In genomic region chr15:70236306-70237103, GRCh38 we compare ENCODE assay signal across 13 cellular contexts.
DNase-seq lines count a peak whose midpoint lies in the region; ATAC-seq, FAIRE-seq and TF ChIP-seq lines count a peak whose summit lies in the region.
"Had no signal": no experiment of that assay in that cellular context is flagged by ENCODE, and none has a peak within 500 bp of the region (broad histone marks: within the 10 kb centered on the region; RNA-seq: fewer than 3 reads in every experiment).

No MANE protein-coding gene starts in this region.

- H3K4me3 ChIP-seq in ACC112 (ENCODE audit: low read depth, low read length) (no peak overlapping the region), RWPE2 (ENCODE audit: severe bottlenecking) (no peak overlapping the region), body of pancreas (no peak overlapping the region), kidney (ENCODE audit: low read length in 2 of 2) (no peak overlapping the region)
- H3K4me3 ChIP-seq: ovary, tibial artery had no signal

- TF ChIP-seq CTCF in RWPE2 (IDR thresholded peaks at IDR 0.05; ENCODE audit: poor library complexity, severe bottlenecking) = no peak
- TF ChIP-seq CTCF in foreskin keratinocyte (conservative IDR thresholded peaks at IDR 0.05) = peak; percentile 11
- no peak for TF ChIP-seq CTCF in body of pancreas (IDR thresholded peaks at IDR 0.05)
- no peak for TF ChIP-seq CTCF in kidney (IDR thresholded peaks at IDR 0.05; ENCODE audit: borderline replicate concordance, extremely low read depth, insufficient read depth)

- H3K36me3 ChIP-seq in ACC112 (ENCODE audit: insufficient read depth, low read length) = no peaks in the 10 kb centered on the region
- H3K36me3 ChIP-seq in RWPE2 (ENCODE audit: low read depth) = no peaks in the 10 kb centered on the region
- H3K36me3 ChIP-seq in body of pancreas (replicated peaks in 1 of 2; ENCODE audit: insufficient read depth in 1 of 2, low read depth in 2 of 2) = no peaks in the 10 kb centered on the region
- no peaks in the 10 kb centered on the region for H3K36me3 ChIP-seq in kidney (ENCODE audit: control insufficient read depth in 1 of 2, insufficient read depth in 2 of 2, low read length in 2 of 2)
- H3K36me3 ChIP-seq: ovary, tibial artery had no signal

- no peak overlapping the region for H3K9ac ChIP-seq in kidney (ENCODE audit: low read length in 2 of 2)

- H3K27me3 ChIP-seq in ACC112 (ENCODE audit: insufficient read depth, low read length) (no peaks in the 10 kb centered on the region), RWPE2 (ENCODE audit: insufficient read depth, poor library complexity, severe bottlenecking) (no peaks in the 10 kb centered on the region), foreskin keratinocyte (no peaks in the 10 kb centered on the region), body of pancreas (no peaks in the 10 kb centered on the region)
- H3K27me3 ChIP-seq: ovary, tibial artery had no signal

- H3K9me3 ChIP-seq in RWPE2 (ENCODE audit: severe bottlenecking) (no peaks in the 10 kb centered on the region), body of pancreas (no peaks in the 10 kb centered on the region), kidney (ENCODE audit: control insufficient read depth in 1 of 2, low read length in 2 of 2) (peaks cover 0 to 12% of the 10 kb centered on the region in 2 donors)
- H3K9me3 ChIP-seq: ovary had no signal

- DNase-seq in DMS79 (lab: John Stamatoyannopoulos, UW) (peak; percentile 5), RWPE2 (ENCODE audit: low spot score) (peak; percentile 73), foreskin keratinocyte (peak; percentile 96 to 98), left ventricle myocardium superior (no peak), body of pancreas (no peak), kidney (no peak)
- DNase-seq: activated gamma-delta T cell; effector memory CD8-positive, alpha-beta T cell; tibial artery had no signal

- no peaks in the 10 kb centered on the region for H3K79me2 ChIP-seq in ACC112 (ENCODE audit: control insufficient read depth, insufficient read depth, low read length, unreplicated experiment)

- intact Hi-C loops in left ventricle myocardium superior (cut with micrococcal nuclease) = no loop called here
- intact Hi-C loops in body of pancreas (cut with DNase I) = no loop called here
- intact Hi-C loops in kidney (cut with DNase I) = no loop called here

- H3K27ac ChIP-seq in ACC112 (ENCODE audit: low read depth, low read length) (peak overlapping the region; percentile 61), RWPE2 (ENCODE audit: poor library complexity, severe bottlenecking) (peak overlapping the region; percentile 72), foreskin keratinocyte (peak overlapping the region; percentile 43), body of pancreas (no peak overlapping the region), kidney (ENCODE audit: low read depth in 2 of 2, low read length in 2 of 2) (no peak overlapping the region)
- H3K27ac ChIP-seq: ovary, tibial artery had no signal

- FAIRE-seq in kidney (lab: Jason Lieb, UNC) = no peak
- FAIRE-seq: islet of Langerhans had no signal

- H2AFZ ChIP-seq in ACC112 (ENCODE audit: low read length, unreplicated experiment) = peak overlapping the region; percentile 62

- TF ChIP-seq POLR2A in body of pancreas (IDR thresholded peaks at IDR 0.05) = no peak

- ATAC-seq in RWPE2 (ENCODE audit: low read depth) (peak; percentile 96), foreskin keratinocyte (peak; percentile 94), GM18870 (IDR thresholded peaks at IDR 0.05; ENCODE audit: unreplicated experiment) (no peak), left ventricle myocardium superior (no peak), body of pancreas (no peak)
- ATAC-seq: effector memory CD8-positive, alpha-beta T cell had no signal

- peaks cover 19% of the 10 kb centered on the region for H3K4me1 ChIP-seq in ACC112 (ENCODE audit: control insufficient read depth, insufficient read depth, low read length, unreplicated experiment)
- peaks cover 18% of the 10 kb centered on the region for H3K4me1 ChIP-seq in RWPE2 (ENCODE audit: insufficient read depth, poor library complexity, severe bottlenecking)
- H3K4me1 ChIP-seq in foreskin keratinocyte = peaks cover 25% of the 10 kb centered on the region
- no peaks in the 10 kb centered on the region for H3K4me1 ChIP-seq in body of pancreas
- no peaks in the 10 kb centered on the region for H3K4me1 ChIP-seq in kidney (ENCODE audit: control insufficient read depth in 1 of 2, insufficient read depth in 1 of 2, low read depth in 1 of 2, low read length in 2 of 2)
- H3K4me1 ChIP-seq: tibial artery had no signal

- 80 to 82% methylated on average over 6 of the region's 6 CpGs for WGBS in body of pancreas, 2 donors

Comparison
In these comparisons a context has a peak if more than half of its experiments do, and no peak if none do; other contexts are left out.
1. H3K27ac ChIP-seq: peak in ACC112 (single experiment), RWPE2 (single experiment) and foreskin keratinocyte (single experiment); none in body of pancreas (0 of 4) and kidney (0 of 2).
2. DNase-seq: peak in DMS79 (single experiment), RWPE2 (single experiment) and foreskin keratinocyte (2 of 2); none in left ventricle myocardium superior (single experiment), body of pancreas (0 of 4) and kidney (single experiment).
3. ATAC-seq: peak in RWPE2 (single experiment) and foreskin keratinocyte (single experiment); none in GM18870 (single experiment), left ventricle myocardium superior (single experiment) and body of pancreas (single experiment).